27 cellular contexts compared by ENCODE assay signal in the genomic region with DNA sequence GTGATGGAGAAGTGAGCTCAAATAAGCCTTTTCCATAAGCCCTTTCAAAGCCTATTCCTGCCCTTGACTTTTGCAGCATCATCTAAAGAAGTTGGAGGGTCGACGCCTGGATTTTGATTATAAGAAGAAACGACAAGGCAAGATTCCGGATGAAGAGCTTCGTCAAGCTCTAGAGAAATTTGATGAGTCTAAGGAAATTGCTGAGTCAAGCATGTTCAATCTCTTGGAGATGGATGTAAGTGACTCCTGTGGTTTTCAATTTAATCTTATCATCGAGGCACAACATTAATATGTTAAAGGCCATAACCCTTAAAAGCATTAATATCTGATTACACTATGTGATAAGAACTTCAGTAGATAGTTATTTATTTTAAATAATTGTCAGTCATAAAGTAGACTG.
"Had no signal": no experiment of that assay in that cellular context is flagged by ENCODE, and none has a peak within 500 bp of the region (broad histone marks: within the 10 kb centered on the region; RNA-seq: fewer than 3 reads in every experiment).

No MANE protein-coding gene starts in this region.

- FAIRE-seq: urothelium cell line had no signal

- H3K27ac ChIP-seq: stomach, suprapubic skin, testis, thoracic aorta, thyroid gland, tibial artery, tibial nerve, transverse colon, upper lobe of left lung, upper lobe of right lung, uterus, vagina had no signal

- H3K4me3 ChIP-seq: stomach, suprapubic skin, testis, thoracic aorta, thyroid gland, tibial artery, tibial nerve, transverse colon, upper lobe of left lung, upper lobe of right lung, uterus, vagina had no signal

- H3K9me3 ChIP-seq: stomach, suprapubic skin, testis, thoracic aorta, thyroid gland, tibial artery, tibial nerve, transverse colon, upper lobe of left lung, upper lobe of right lung, uterus, vagina had no signal

- H3K36me3 ChIP-seq: stomach, suprapubic skin, thoracic aorta, thyroid gland, tibial artery, tibial nerve, transverse colon, upper lobe of left lung, upper lobe of right lung, uterus, vagina had no signal

- H3K4me1 ChIP-seq: stomach, suprapubic skin, testis, thyroid gland, tibial artery, tibial nerve, transverse colon, upper lobe of left lung, upper lobe of right lung, uterus, vagina had no signal

- DNase-seq: stimulated activated CD4-positive, alpha-beta T cell treated with anti-CD3 and anti-CD28 coated beads, Interleukin-2, amount 100 ng/mL, for 48 hours; stimulated activated CD4-positive, alpha-beta T cell treated with anti-CD3 and anti-CD28 coated beads, Interleukin-4, amount 100 ng/mL, for 1 hour; stimulated activated CD4-positive, alpha-beta T cell treated with anti-CD3 and anti-CD28 coated beads, Interleukin-4, amount 100 ng/mL, for 24 hours; stimulated activated CD4-positive, alpha-beta T cell treated with anti-CD3 and anti-CD28 coated beads, Interleukin-4, amount 100 ng/mL, for 4 hours; stimulated activated CD8-positive, alpha-beta memory T cell treated with anti-CD3 and anti-CD28 coated beads, Interleukin-4, amount 100 ng/mL, for 48 hours; stimulated activated naive B cell treated with anti-CD40 and anti-IgM and Interleukin-4, amounts not matched to agents 10 μg/mL and 1 μg/mL and 100 μg/mL, for 72 hours; stimulated activated naive CD4-positive, alpha-beta T cell; stimulated activated naive CD4-positive, alpha-beta T cell treated with Interleukin-2 at 50 U/mL for 16 hours; stimulated activated naive CD8-positive, alpha-beta T cell treated with anti-CD3 and anti-CD28 coated beads, Interleukin-15, amount 100 ng/mL, for 72 hours; stimulated activated naive CD8-positive, alpha-beta T cell treated with anti-CD3 and anti-CD28 coated beads, Interleukin-15, Interleukin-2, amounts not matched to agents 100 U/mL and 50 U/mL, for 24 hours; stomach; substantia nigra; testis; thyroid gland; tibial artery; transverse colon; trophoblast cell; upper lobe of left lung; upper lobe of right lung; uterus had no signal

- H3K27me3 ChIP-seq: stomach, testis, thyroid gland, tibial artery, tibial nerve, transverse colon, upper lobe of left lung, upper lobe of right lung, uterus, vagina had no signal

- ATAC-seq: stimulated activated effector memory CD8-positive, alpha-beta T cell treated with anti-CD3 and anti-CD28 coated beads, Interleukin-12 subunit alpha, Interleukin-12 subunit beta, amount 100 ng/mL, for 72 hours; stimulated activated memory B cell treated with anti-CD40 and anti-IgM and Interleukin-4, amounts not matched to agents 10 μg/mL and 1 μg/mL and 100 μg/mL, for 72 hours; stimulated activated naive B cell treated with anti-CD40 and anti-IgM and Interleukin-4, amounts not matched to agents 10 μg/mL and 1 μg/mL and 100 μg/mL, for 72 hours; stimulated activated naive CD8-positive, alpha-beta T cell treated with anti-CD3 and anti-CD28 coated beads, Interleukin-15, amount 100 ng/mL, for 72 hours; upper lobe of right lung had no signal
